13 cellular contexts compared by ENCODE assay signal in the genomic region with DNA sequence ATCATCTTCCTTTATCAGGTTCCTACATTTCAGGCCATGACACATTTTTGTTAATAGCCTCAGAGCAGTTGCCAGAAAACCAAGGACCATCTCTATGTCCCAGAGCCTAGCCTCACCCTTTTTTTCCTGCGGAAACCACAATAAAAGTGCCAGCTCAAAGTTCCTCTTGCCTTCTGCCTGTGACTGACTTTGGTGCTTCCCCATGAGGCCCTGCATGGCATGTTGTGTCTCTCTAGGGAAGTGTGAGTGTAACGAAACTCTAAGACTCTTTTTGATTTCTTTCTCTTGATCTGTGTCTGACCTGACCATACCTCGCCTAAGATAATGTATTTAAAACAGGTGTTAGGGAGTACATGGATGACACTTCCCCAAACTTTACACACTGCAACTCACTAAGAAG.
DNase-seq lines count a peak whose midpoint lies in the region; ATAC-seq lines count a peak whose summit lies in the region.
"Had no signal": no experiment of that assay in that cellular context is flagged by ENCODE, and none has a peak within 500 bp of the region (broad histone marks: within the 10 kb centered on the region; RNA-seq: fewer than 3 reads in every experiment).

No MANE protein-coding gene starts in this region.

- DNase-seq in activated naive CD4-positive, alpha-beta T cell treated with anti-CD3 and anti-CD28 coated beads for 36 hours: peak; percentile 10
- DNase-seq in activated naive CD4-positive, alpha-beta T cell (lab: John Stamatoyannopoulos, UW): no peak
- peak; percentile 2 for DNase-seq in activated naive CD8-positive, alpha-beta T cell treated with anti-CD3 and anti-CD28 coated beads for 36 hours
- peak; percentile 46 for DNase-seq in stimulated activated naive B cell treated with anti-CD40 and anti-IgM and Interleukin-4, amounts not matched to agents 10 μg/mL and 1 μg/mL and 100 μg/mL, for 72 hours
- DNase-seq in NCI-H1417 treated with DMSO at 0.1 percent for 48 hours (lab: John Stamatoyannopoulos, UW): no peak
- DNase-seq in GOT3 (lab: John Stamatoyannopoulos, UW): no peak
- no peak for DNase-seq in NCI-H1105 (lab: John Stamatoyannopoulos, UW)
- DNase-seq: activated CD4-positive, CD25-positive, alpha-beta regulatory T cell; DMS79; GM23248; NCI-H226; psoas muscle had no signal

- intact Hi-C loops in activated naive CD4-positive, alpha-beta T cell treated with anti-CD3 and anti-CD28 coated beads for 36 hours (cut with micrococcal nuclease): loop anchor here (5.0 kb wide), 1 partner anchor 613 kb away; no protein-coding TSS in a partner anchor

- peaks cover 8% of the 10 kb centered on the region for H3K27me3 Mint-ChIP-seq in activated naive CD4-positive, alpha-beta T cell treated with anti-CD3 and anti-CD28 coated beads for 36 hours (ENCODE audit: low read depth)
- peaks cover 7% of the 10 kb centered on the region for H3K27me3 Mint-ChIP-seq in activated naive CD8-positive, alpha-beta T cell treated with anti-CD3 and anti-CD28 coated beads for 36 hours
- no peaks in the 10 kb centered on the region for H3K27me3 Mint-ChIP-seq in stimulated activated naive B cell treated with anti-CD40 and anti-IgM and Interleukin-4, amounts not matched to agents 10 μg/mL and 1 μg/mL and 100 μg/mL, for 72 hours

- H3K4me3 Mint-ChIP-seq in activated naive CD4-positive, alpha-beta T cell treated with anti-CD3 and anti-CD28 coated beads for 36 hours: no peak overlapping the region
- no peak overlapping the region for H3K4me3 Mint-ChIP-seq in activated naive CD8-positive, alpha-beta T cell treated with anti-CD3 and anti-CD28 coated beads for 36 hours
- no peak overlapping the region for H3K4me3 Mint-ChIP-seq in stimulated activated naive B cell treated with anti-CD40 and anti-IgM and Interleukin-4, amounts not matched to agents 10 μg/mL and 1 μg/mL and 100 μg/mL, for 72 hours

- no peak overlapping the region for H3K27ac Mint-ChIP-seq in activated naive CD4-positive, alpha-beta T cell treated with anti-CD3 and anti-CD28 coated beads for 36 hours
- H3K27ac Mint-ChIP-seq in activated naive CD8-positive, alpha-beta T cell treated with anti-CD3 and anti-CD28 coated beads for 36 hours: no peak overlapping the region
- H3K27ac Mint-ChIP-seq in stimulated activated naive B cell treated with anti-CD40 and anti-IgM and Interleukin-4, amounts not matched to agents 10 μg/mL and 1 μg/mL and 100 μg/mL, for 72 hours: no peak overlapping the region

- no peaks in the 10 kb centered on the region for H3K36me3 Mint-ChIP-seq in activated naive CD4-positive, alpha-beta T cell treated with anti-CD3 and anti-CD28 coated beads for 36 hours (ENCODE audit: low read depth)
- no peaks in the 10 kb centered on the region for H3K36me3 Mint-ChIP-seq in activated naive CD8-positive, alpha-beta T cell treated with anti-CD3 and anti-CD28 coated beads for 36 hours
- H3K36me3 Mint-ChIP-seq in stimulated activated naive B cell treated with anti-CD40 and anti-IgM and Interleukin-4, amounts not matched to agents 10 μg/mL and 1 μg/mL and 100 μg/mL, for 72 hours: no peaks in the 10 kb centered on the region

- CTCF ChIA-PET in activated naive CD4-positive, alpha-beta T cell treated with anti-CD3 and anti-CD28 coated beads for 36 hours (lab: Charles Lee): no interaction called here

- no peaks in the 10 kb centered on the region for H3K9me3 Mint-ChIP-seq in activated naive CD4-positive, alpha-beta T cell treated with anti-CD3 and anti-CD28 coated beads for 36 hours
- H3K9me3 Mint-ChIP-seq in activated naive CD8-positive, alpha-beta T cell treated with anti-CD3 and anti-CD28 coated beads for 36 hours: no peaks in the 10 kb centered on the region
- H3K9me3 Mint-ChIP-seq in stimulated activated naive B cell treated with anti-CD40 and anti-IgM and Interleukin-4, amounts not matched to agents 10 μg/mL and 1 μg/mL and 100 μg/mL, for 72 hours: no peaks in the 10 kb centered on the region

- peaks cover 6% of the 10 kb centered on the region for H3K4me1 Mint-ChIP-seq in activated naive CD4-positive, alpha-beta T cell treated with anti-CD3 and anti-CD28 coated beads for 36 hours (ENCODE audit: low read depth)
- H3K4me1 Mint-ChIP-seq in activated naive CD8-positive, alpha-beta T cell treated with anti-CD3 and anti-CD28 coated beads for 36 hours: peaks cover 13% of the 10 kb centered on the region
- peaks cover 16 to 22% of the 10 kb centered on the region in 2 donors for H3K4me1 Mint-ChIP-seq in stimulated activated naive B cell treated with anti-CD40 and anti-IgM and Interleukin-4, amounts not matched to agents 10 μg/mL and 1 μg/mL and 100 μg/mL, for 72 hours

- peak; percentile 44 for ATAC-seq in HG03354 (IDR thresholded peaks at IDR 0.05; ENCODE audit: poor library complexity, severe bottlenecking, unreplicated experiment)
- peak; percentile 97 to 98 for ATAC-seq in stimulated activated naive B cell treated with anti-CD40 and anti-IgM and Interleukin-4, amounts not matched to agents 10 μg/mL and 1 μg/mL and 100 μg/mL, for 72 hours (replicated peaks)
- ATAC-seq: psoas muscle had no signal

Comparison
In these comparisons a context has a peak if more than half of its experiments do, and no peak if none do; other contexts are left out.
1. DNase-seq: peak in activated naive CD4-positive, alpha-beta T cell treated with anti-CD3 and anti-CD28 coated beads for 36 hours (single experiment), activated naive CD8-positive, alpha-beta T cell treated with anti-CD3 and anti-CD28 coated beads for 36 hours (single experiment) and stimulated activated naive B cell treated with anti-CD40 and anti-IgM and Interleukin-4, amounts not matched to agents 10 μg/mL and 1 μg/mL and 100 μg/mL, for 72 hours (single experiment); none in activated naive CD4-positive, alpha-beta T cell (0 of 4), NCI-H1417 treated with DMSO at 0.1 percent for 48 hours (single experiment), GOT3 (single experiment) and NCI-H1105 (single experiment).